ENCODE assay signal across 1 cellular context in the genomic region with DNA sequence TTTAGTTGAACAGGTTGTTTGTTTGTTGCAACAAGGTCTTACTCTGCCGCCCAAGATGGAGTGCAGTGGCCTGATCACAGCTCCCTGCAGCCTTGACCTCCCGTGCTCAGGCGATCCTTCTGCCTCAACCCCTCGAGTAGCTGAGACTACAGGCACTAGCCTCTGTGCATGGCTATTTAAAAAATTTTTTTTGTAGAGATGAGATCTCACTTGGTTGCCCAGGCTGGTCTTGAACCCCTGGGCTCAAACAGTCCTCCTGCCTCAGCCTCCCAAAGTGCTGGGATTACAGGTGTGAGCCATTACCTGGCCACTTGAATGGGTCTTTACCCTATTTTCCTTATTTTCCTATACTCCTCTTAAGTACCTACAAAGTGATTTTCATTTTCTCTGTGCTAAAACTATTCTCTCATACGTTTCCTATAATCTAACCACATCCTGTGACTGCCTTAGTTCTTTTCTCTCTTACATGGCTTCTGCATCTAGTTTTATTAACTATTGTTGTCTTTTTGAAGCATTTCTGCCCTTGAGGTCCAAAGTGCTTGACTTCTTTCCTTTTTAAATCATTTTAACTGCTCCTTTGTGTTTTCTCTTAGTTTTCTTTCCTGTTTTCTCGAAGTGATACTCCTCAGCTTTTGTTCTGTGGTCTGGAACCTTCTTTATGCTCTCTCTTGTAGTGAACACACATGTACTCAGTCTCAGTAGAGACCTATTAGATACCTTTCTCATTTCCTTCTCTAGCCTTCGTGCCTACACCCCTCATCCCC.
A peak's percentile ranks its signal among the peaks of the same experiment; 100 is the strongest.
TF ChIP-seq lines count a peak whose summit lies in the region.

No MANE protein-coding gene starts in this region.

TF ChIP-seq in GM12878, 131 proteins besides CTCF, POLR2A, EP300 and RAD21:
- TF ChIP-seq PAX8 (IDR thresholded peaks at IDR 0.05) (no peak), ZBED1 (IDR thresholded peaks at IDR 0.05; ENCODE audit: borderline replicate concordance) (no peak), CHD2 (IDR thresholded peaks at IDR 0.05; ENCODE audit: borderline replicate concordance, low read depth, low read length) (no peak), ATF7 (IDR thresholded peaks at IDR 0.05; ENCODE audit: low read depth) (0 out of 2 replicates have a peak, but pooled peaks have one; percentile 27), SRF (IDR thresholded peaks at IDR 0.05; ENCODE audit: low read depth in 2 of 2, low read length in 2 of 2) (no peak), MTA2 (IDR thresholded peaks at IDR 0.05; ENCODE audit: low read depth) (peak; percentile 46; the same call in 1 of the 2 replicates), IKZF2 (IDR thresholded peaks at IDR 0.05) (peak in 1 of 2 experiments; percentile 69; a peak in 1 of 4 replicates), FOXK2 (IDR thresholded peaks at IDR 0.05) (no peak), RCOR1 (conservative IDR thresholded peaks at IDR 0.05; ENCODE audit: low read depth, low read length) (no peak), CBFB (IDR thresholded peaks at IDR 0.05; ENCODE audit: low read depth) (peak; percentile 36; the same call in 1 of the 2 replicates), MTA3 (IDR thresholded peaks at IDR 0.05; ENCODE audit: borderline replicate concordance, low read length) (no peak), MEF2B (IDR thresholded peaks at IDR 0.05; ENCODE audit: partially characterized antibody, poor library complexity, severe bottlenecking) (no peak), HDAC6 (IDR thresholded peaks at IDR 0.05; ENCODE audit: unreplicated experiment) (no peak), SMARCA5 (IDR thresholded peaks at IDR 0.05) (no peak), TBL1XR1 (IDR thresholded peaks at IDR 0.05; ENCODE audit: low read depth, low read length) (no peak), RUNX3 (IDR thresholded peaks at IDR 0.05; ENCODE audit: low read length) (peak; percentile 82), RBBP5 (conservative IDR thresholded peaks at IDR 0.05) (no peak), SUPT20H (IDR thresholded peaks at IDR 0.05; ENCODE audit: borderline replicate concordance, control insufficient read depth, low read depth, low read length) (no peak), NFXL1 (IDR thresholded peaks at IDR 0.05; ENCODE audit: borderline replicate concordance) (no peak)
- TF ChIP-seq, protein P1, sequence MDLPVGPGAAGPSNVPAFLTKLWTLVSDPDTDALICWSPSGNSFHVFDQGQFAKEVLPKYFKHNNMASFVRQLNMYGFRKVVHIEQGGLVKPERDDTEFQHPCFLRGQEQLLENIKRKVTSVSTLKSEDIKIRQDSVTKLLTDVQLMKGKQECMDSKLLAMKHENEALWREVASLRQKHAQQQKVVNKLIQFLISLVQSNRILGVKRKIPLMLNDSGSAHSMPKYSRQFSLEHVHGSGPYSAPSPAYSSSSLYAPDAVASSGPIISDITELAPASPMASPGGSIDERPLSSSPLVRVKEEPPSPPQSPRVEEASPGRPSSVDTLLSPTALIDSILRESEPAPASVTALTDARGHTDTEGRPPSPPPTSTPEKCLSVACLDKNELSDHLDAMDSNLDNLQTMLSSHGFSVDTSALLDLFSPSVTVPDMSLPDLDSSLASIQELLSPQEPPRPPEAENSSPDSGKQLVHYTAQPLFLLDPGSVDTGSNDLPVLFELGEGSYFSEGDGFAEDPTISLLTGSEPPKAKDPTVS (IDR thresholded peaks at IDR 0.05; ENCODE audit: low read depth, low read length) = no peak
- TF ChIP-seq, protein P2, sequence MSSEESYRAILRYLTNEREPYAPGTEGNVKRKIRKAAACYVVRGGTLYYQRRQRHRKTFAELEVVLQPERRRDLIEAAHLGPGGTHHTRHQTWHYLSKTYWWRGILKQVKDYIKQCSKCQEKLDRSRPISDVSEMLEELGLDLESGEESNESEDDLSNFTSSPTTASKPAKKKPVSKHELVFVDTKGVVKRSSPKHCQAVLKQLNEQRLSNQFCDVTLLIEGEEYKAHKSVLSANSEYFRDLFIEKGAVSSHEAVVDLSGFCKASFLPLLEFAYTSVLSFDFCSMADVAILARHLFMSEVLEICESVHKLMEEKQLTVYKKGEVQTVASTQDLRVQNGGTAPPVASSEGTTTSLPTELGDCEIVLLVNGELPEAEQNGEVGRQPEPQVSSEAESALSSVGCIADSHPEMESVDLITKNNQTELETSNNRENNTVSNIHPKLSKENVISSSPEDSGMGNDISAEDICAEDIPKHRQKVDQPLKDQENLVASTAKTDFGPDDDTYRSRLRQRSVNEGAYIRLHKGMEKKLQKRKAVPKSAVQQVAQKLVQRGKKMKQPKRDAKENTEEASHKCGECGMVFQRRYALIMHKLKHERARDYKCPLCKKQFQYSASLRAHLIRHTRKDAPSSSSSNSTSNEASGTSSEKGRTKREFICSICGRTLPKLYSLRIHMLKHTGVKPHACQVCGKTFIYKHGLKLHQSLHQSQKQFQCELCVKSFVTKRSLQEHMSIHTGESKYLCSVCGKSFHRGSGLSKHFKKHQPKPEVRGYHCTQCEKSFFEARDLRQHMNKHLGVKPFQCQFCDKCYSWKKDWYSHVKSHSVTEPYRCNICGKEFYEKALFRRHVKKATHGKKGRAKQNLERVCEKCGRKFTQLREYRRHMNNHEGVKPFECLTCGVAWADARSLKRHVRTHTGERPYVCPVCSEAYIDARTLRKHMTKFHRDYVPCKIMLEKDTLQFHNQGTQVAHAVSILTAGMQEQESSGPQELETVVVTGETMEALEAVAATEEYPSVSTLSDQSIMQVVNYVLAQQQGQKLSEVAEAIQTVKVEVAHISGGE (CRISPR knock-in tag; IDR thresholded peaks at IDR 0.05) = no peak
- TF ChIP-seq, protein P3, sequence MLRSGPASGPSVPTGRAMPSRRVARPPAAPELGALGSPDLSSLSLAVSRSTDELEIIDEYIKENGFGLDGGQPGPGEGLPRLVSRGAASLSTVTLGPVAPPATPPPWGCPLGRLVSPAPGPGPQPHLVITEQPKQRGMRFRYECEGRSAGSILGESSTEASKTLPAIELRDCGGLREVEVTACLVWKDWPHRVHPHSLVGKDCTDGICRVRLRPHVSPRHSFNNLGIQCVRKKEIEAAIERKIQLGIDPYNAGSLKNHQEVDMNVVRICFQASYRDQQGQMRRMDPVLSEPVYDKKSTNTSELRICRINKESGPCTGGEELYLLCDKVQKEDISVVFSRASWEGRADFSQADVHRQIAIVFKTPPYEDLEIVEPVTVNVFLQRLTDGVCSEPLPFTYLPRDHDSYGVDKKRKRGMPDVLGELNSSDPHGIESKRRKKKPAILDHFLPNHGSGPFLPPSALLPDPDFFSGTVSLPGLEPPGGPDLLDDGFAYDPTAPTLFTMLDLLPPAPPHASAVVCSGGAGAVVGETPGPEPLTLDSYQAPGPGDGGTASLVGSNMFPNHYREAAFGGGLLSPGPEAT (IDR thresholded peaks at IDR 0.05; ENCODE audit: low read depth) = 0 out of 2 replicates have a peak, but pooled peaks have one; percentile 28
- TF ChIP-seq, protein P4, sequence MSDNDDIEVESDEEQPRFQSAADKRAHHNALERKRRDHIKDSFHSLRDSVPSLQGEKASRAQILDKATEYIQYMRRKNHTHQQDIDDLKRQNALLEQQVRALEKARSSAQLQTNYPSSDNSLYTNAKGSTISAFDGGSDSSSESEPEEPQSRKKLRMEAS (IDR thresholded peaks at IDR 0.05; ENCODE audit: low read depth, low read length) = no peak
- TF ChIP-seq, protein P5, sequence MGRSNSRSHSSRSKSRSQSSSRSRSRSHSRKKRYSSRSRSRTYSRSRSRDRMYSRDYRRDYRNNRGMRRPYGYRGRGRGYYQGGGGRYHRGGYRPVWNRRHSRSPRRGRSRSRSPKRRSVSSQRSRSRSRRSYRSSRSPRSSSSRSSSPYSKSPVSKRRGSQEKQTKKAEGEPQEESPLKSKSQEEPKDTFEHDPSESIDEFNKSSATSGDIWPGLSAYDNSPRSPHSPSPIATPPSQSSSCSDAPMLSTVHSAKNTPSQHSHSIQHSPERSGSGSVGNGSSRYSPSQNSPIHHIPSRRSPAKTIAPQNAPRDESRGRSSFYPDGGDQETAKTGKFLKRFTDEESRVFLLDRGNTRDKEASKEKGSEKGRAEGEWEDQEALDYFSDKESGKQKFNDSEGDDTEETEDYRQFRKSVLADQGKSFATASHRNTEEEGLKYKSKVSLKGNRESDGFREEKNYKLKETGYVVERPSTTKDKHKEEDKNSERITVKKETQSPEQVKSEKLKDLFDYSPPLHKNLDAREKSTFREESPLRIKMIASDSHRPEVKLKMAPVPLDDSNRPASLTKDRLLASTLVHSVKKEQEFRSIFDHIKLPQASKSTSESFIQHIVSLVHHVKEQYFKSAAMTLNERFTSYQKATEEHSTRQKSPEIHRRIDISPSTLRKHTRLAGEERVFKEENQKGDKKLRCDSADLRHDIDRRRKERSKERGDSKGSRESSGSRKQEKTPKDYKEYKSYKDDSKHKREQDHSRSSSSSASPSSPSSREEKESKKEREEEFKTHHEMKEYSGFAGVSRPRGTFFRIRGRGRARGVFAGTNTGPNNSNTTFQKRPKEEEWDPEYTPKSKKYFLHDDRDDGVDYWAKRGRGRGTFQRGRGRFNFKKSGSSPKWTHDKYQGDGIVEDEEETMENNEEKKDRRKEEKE (IDR thresholded peaks at IDR 0.05) = no peak
- TF ChIP-seq, protein P6, sequence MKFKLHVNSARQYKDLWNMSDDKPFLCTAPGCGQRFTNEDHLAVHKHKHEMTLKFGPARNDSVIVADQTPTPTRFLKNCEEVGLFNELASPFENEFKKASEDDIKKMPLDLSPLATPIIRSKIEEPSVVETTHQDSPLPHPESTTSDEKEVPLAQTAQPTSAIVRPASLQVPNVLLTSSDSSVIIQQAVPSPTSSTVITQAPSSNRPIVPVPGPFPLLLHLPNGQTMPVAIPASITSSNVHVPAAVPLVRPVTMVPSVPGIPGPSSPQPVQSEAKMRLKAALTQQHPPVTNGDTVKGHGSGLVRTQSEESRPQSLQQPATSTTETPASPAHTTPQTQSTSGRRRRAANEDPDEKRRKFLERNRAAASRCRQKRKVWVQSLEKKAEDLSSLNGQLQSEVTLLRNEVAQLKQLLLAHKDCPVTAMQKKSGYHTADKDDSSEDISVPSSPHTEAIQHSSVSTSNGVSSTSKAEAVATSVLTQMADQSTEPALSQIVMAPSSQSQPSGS (IDR thresholded peaks at IDR 0.05; ENCODE audit: low read length) = no peak
TF ChIP-seq in GM12878: peak in this region for 6.
